Comparison of ENCODE assay signal across 20 cellular contexts in genomic region chr2:70796247-70796646, GRCh38. TPM values are rescaled to one million over a fixed set of nuclear protein-coding genes. Genes with fewer than 3 reads are reported as not detected.
DNase-seq lines count a peak whose midpoint lies in the region; ATAC-seq, FAIRE-seq and TF ChIP-seq lines count a peak whose summit lies in the region.
"Had no signal": no experiment of that assay in that cellular context is flagged by ENCODE, and none has a peak within 500 bp of the region (broad histone marks: within the 10 kb centered on the region; RNA-seq: fewer than 3 reads in every experiment).

No MANE protein-coding gene starts in this region.

- H3K56ac ChIP-seq in H1 (replicated peaks; ENCODE audit: insufficient read length, low read depth, low read length), result no peak overlapping the region
- H3K56ac ChIP-seq in mesendoderm (ENCODE audit: low read length), result peak overlapping the region; percentile 30

- TF ChIP-seq POLR2A in HepG2 (IDR thresholded peaks at IDR 0.05; ENCODE audit: insufficient read depth in 1 of 2, low read depth in 2 of 2, low read length in 2 of 2) (no peak), right lobe of liver (IDR thresholded peaks at IDR 0.05) (no peak), H1 (IDR thresholded peaks at IDR 0.05; ENCODE audit: control extremely low read depth in 1 of 2, low read depth in 2 of 2, low read length in 2 of 2) (no peak)

- H2BK5ac ChIP-seq in H1 (ENCODE audit: low read depth, low read length), result no peak overlapping the region
- H2BK5ac ChIP-seq in mesendoderm (ENCODE audit: low read length), result no peak overlapping the region

- no peak overlapping the region for H4K91ac ChIP-seq in H1 (replicated peaks; ENCODE audit: insufficient read length, low read length)

- H4K5ac ChIP-seq in H1 (ENCODE audit: insufficient read length, low read depth, low read length), result no peak overlapping the region
- no peak overlapping the region for H4K5ac ChIP-seq in mesendoderm (ENCODE audit: low read length)

- intact Hi-C loops in HepG2 (cut with micrococcal nuclease; ENCODE audit: unreplicated experiment), result no loop called here
- intact Hi-C loops in right lobe of liver (cut with DNase I), result no loop called here
- intact Hi-C loops in left colon (cut with DNase I, micrococcal nuclease), result no loop called here

- H2AFZ ChIP-seq in HepG2 (ENCODE audit: low read length) (no peak overlapping the region), H1 (ENCODE audit: low read length) (no peak overlapping the region), osteoblast (ENCODE audit: low read length) (no peak overlapping the region)

- H2BK12ac ChIP-seq in H1 (ENCODE audit: low read depth, low read length), result peak overlapping the region; percentile 39; the same call in 1 of the 2 replicates

- no peak for TF ChIP-seq EP300 in HepG2 (IDR thresholded peaks at IDR 0.05; ENCODE audit: low read depth in 2 of 2, low read length in 2 of 2)
- no peak for TF ChIP-seq EP300 in HepG2 (CRISPR knock-in tag; IDR thresholded peaks at IDR 0.05; ENCODE audit: borderline replicate concordance)
- TF ChIP-seq EP300 in H1 (IDR thresholded peaks at IDR 0.05; ENCODE audit: borderline replicate concordance in 1 of 2, low read depth in 2 of 2, low read length in 2 of 2), result no peak

- no peak overlapping the region for H3K9ac ChIP-seq in HepG2 (ENCODE audit: insufficient read depth, low read depth, low read length)
- no peak overlapping the region for H3K9ac ChIP-seq in H1 (replicated peaks in 1 of 4; ENCODE audit: extremely low read depth in 1 of 4, low read depth in 3 of 4, low read length in 3 of 4)
- no peak overlapping the region for H3K9ac ChIP-seq in mesendoderm (ENCODE audit: low read length)
- H3K9ac ChIP-seq: BLaER1 had no signal

- no peak overlapping the region for H3K14ac ChIP-seq in H1 (ENCODE audit: insufficient read length)

- H3K79me2 ChIP-seq in HepG2 (ENCODE audit: insufficient read depth, low read length), result no peaks in the 10 kb centered on the region
- no peaks in the 10 kb centered on the region for H3K79me2 ChIP-seq in H1 (ENCODE audit: control insufficient read depth in 1 of 2, insufficient read depth in 2 of 2, low read length in 2 of 2)
- no peaks in the 10 kb centered on the region for H3K79me2 ChIP-seq in mesendoderm (ENCODE audit: control insufficient read depth, insufficient read depth, low read length)
- no peaks in the 10 kb centered on the region for H3K79me2 ChIP-seq in osteoblast (ENCODE audit: insufficient read depth, low read length)

- no peak for FAIRE-seq in HepG2 (lab: Jason Lieb, UNC)
- no peak for FAIRE-seq in H1 (lab: Jason Lieb, UNC)
- FAIRE-seq: HTR-8/SVneo had no signal

- no TSS peak for BruUV-seq in HepG2 (replicated peaks; lab: Mats Ljungman, UMichigan)

- H3K9me3 ChIP-seq in HepG2 (ENCODE audit: low read length) (peaks cover 13% of the 10 kb centered on the region), right lobe of liver (no peaks in the 10 kb centered on the region), H1 (ENCODE audit: insufficient read depth in 2 of 2, low read depth in 1 of 2, low read length in 1 of 2) (peaks cover 4 to 6% of the 10 kb centered on the region in 2 experiments; a peak in 2 of 4 replicates), osteoblast (ENCODE audit: low read depth, low read length) (no peaks in the 10 kb centered on the region)

- in situ Hi-C loops in HepG2 (cut with HindIII; ENCODE audit: extremely low pct_ligation_motif_present, low pct_unique_long_range_greater_than_20kb), result no loop called here

- H3K27ac ChIP-seq in HepG2 (ENCODE audit: extremely low read length, insufficient read depth, low read length) (no peak overlapping the region), right lobe of liver (no peak overlapping the region), H1 (ENCODE audit: low read depth, low read length) (no peak overlapping the region), mesendoderm (ENCODE audit: low read depth, low read length) (no peak overlapping the region), osteoblast (ENCODE audit: low read depth, low read length) (no peak overlapping the region)
- H3K27ac ChIP-seq: BLaER1 had no signal

- H3K23me2 ChIP-seq in H1 (ENCODE audit: low read depth, low read length), result no peaks in the 10 kb centered on the region

- TF ChIP-seq CTCF in HepG2 (CRISPR knock-in tag; IDR thresholded peaks at IDR 0.05) (no peak), right lobe of liver (IDR thresholded peaks at IDR 0.05) (no peak), H1 (IDR thresholded peaks at IDR 0.05; ENCODE audit: control extremely low read depth in 1 of 3, insufficient read depth in 1 of 3, low read depth in 1 of 3, low read length in 3 of 3) (no peak), osteoblast (IDR thresholded peaks at IDR 0.05; ENCODE audit: extremely low read depth, low read depth, low read length) (no peak)

- no peak overlapping the region for H3K4me2 ChIP-seq in HepG2 (ENCODE audit: low read depth, low read length)
- no peak overlapping the region for H3K4me2 ChIP-seq in H1 (ENCODE audit: insufficient read depth in 1 of 2, low read depth in 2 of 2, low read length in 2 of 2)
- no peak overlapping the region for H3K4me2 ChIP-seq in mesendoderm (ENCODE audit: low read length)
- H3K4me2 ChIP-seq in osteoblast (ENCODE audit: insufficient read depth, low read length), result no peak overlapping the region
- H3K4me2 ChIP-seq: BLaER1 had no signal

- no peaks in the 10 kb centered on the region for H3K36me3 ChIP-seq in HepG2 (replicated peaks in 1 of 2; ENCODE audit: control insufficient read depth in 1 of 2, insufficient read depth in 2 of 2, low read length in 2 of 2)
- no peaks in the 10 kb centered on the region for H3K36me3 ChIP-seq in right lobe of liver
- no peaks in the 10 kb centered on the region for H3K36me3 ChIP-seq in H1 (ENCODE audit: control insufficient read depth in 2 of 4, insufficient read depth in 4 of 4, low read length in 3 of 4)
- H3K36me3 ChIP-seq in mesendoderm (ENCODE audit: control insufficient read depth, insufficient read depth, low read length), result no peaks in the 10 kb centered on the region
- no peaks in the 10 kb centered on the region for H3K36me3 ChIP-seq in osteoblast (ENCODE audit: insufficient read depth, low read length)
- H3K36me3 ChIP-seq: BLaER1, HAP-1 had no signal

- H3K4ac ChIP-seq in H1 (replicated peaks; ENCODE audit: insufficient read length, low read depth, low read length) (no peak overlapping the region), mesendoderm (ENCODE audit: low read depth, low read length) (no peak overlapping the region)

- H3K27me3 ChIP-seq in HepG2 (ENCODE audit: control insufficient read depth in 1 of 2, insufficient read depth in 2 of 2, low read length in 2 of 2) (peaks cover 0 to 1% of the 10 kb centered on the region in 2 experiments; a peak in 1 of 5 replicates), right lobe of liver (no peaks in the 10 kb centered on the region), H1 (replicated peaks in 1 of 4; ENCODE audit: control insufficient read depth in 3 of 4, extremely low read depth in 1 of 4, insufficient read depth in 3 of 4, low read length in 3 of 4) (peaks cover 10 to 23% (median 13%) of the 10 kb centered on the region in 4 experiments), mesendoderm (ENCODE audit: insufficient read depth, low read length, poor library complexity) (peaks cover 10% of the 10 kb centered on the region), osteoblast (ENCODE audit: insufficient read depth, low read length) (peaks cover 33% of the 10 kb centered on the region)
- H3K27me3 ChIP-seq: BLaER1 had no signal

- ATAC-seq in HepG2, result peak; percentile 31; the same call in 1 of the 3 replicates
- no peak for ATAC-seq in right lobe of liver
- no peak for ATAC-seq in left colon
- no peak for ATAC-seq in GM19328 (IDR thresholded peaks at IDR 0.05; ENCODE audit: unreplicated experiment)

- no peak overlapping the region for H3K18ac ChIP-seq in H1 (ENCODE audit: extremely low read depth, low read length)
- H3K18ac ChIP-seq in mesendoderm (ENCODE audit: low read length), result no peak overlapping the region

- H3K79me1 ChIP-seq in H1 (ENCODE audit: low read depth, low read length) (no peaks in the 10 kb centered on the region), mesendoderm (ENCODE audit: low read length) (no peaks in the 10 kb centered on the region)

- H3K23ac ChIP-seq in H1 (ENCODE audit: insufficient read length) (no peak overlapping the region), mesendoderm (ENCODE audit: low read length) (no peak overlapping the region)

- no peak overlapping the region for H2BK20ac ChIP-seq in H1 (ENCODE audit: low read length)

- peaks cover 46% of the 10 kb centered on the region for H3K4me1 ChIP-seq in HepG2 (ENCODE audit: insufficient read depth, low read length)
- no peaks in the 10 kb centered on the region for H3K4me1 ChIP-seq in right lobe of liver
- H3K4me1 ChIP-seq in H1 (replicated peaks in 1 of 4; ENCODE audit: control insufficient read depth in 3 of 4, insufficient read depth in 4 of 4, low read length in 3 of 4), result peaks cover 0 to 3% (median 0%) of the 10 kb centered on the region in 4 experiments; a peak in 1 of 7 replicates
- H3K4me1 ChIP-seq in mesendoderm (ENCODE audit: control insufficient read depth, low read depth, low read length), result peaks cover 16% of the 10 kb centered on the region
- H3K4me1 ChIP-seq in osteoblast (ENCODE audit: insufficient read depth, low read length), result no peaks in the 10 kb centered on the region
- H3K4me1 ChIP-seq: BLaER1, HAP-1 had no signal

- no peak overlapping the region for H3K4me3 ChIP-seq in HepG2 (replicated peaks in 1 of 3; ENCODE audit: insufficient read depth in 1 of 3, low read depth in 2 of 3, low read length in 3 of 3)
- H3K4me3 ChIP-seq in right lobe of liver, result no peak overlapping the region
- no peak overlapping the region for H3K4me3 ChIP-seq in H1 (ENCODE audit: extremely low read depth in 1 of 4, insufficient read depth in 2 of 4, low read depth in 3 of 4, low read length in 4 of 4)
- H3K4me3 ChIP-seq in mesendoderm (ENCODE audit: low read length), result no peak overlapping the region
- no peak overlapping the region for H3K4me3 ChIP-seq in osteoblast (ENCODE audit: insufficient read depth, low read length)
- H3K4me3 ChIP-seq: BLaER1, HAP-1 had no signal

- CTCF ChIA-PET in HepG2 (lab: Yijun Ruan, JAX; ENCODE audit: low intra/inter-chr PET ratio, low total read pairs) (no interaction called here), H1 (lab: Charles Lee; ENCODE audit: partially characterized antibody) (interaction anchor here (0.6 to 13.4 kb wide), 12 partner anchors 24 to 164 kb away, joined by 3 to 91 read pairs (median 5); partner anchors contain the start of gene CLEC4F)

- H2BK15ac ChIP-seq in H1 (ENCODE audit: low read length), result no peak overlapping the region
- no peak overlapping the region for H2BK15ac ChIP-seq in mesendoderm (replicated peaks; ENCODE audit: low read depth)

- POLR2A ChIA-PET in HepG2 (lab: Yijun Ruan, JAX) (interaction anchor here (0.7 kb wide), 1 partner anchor 12 kb away, joined by 3 read pairs; no protein-coding TSS in a partner anchor), H1 (lab: Charles Lee; ENCODE audit: partially characterized antibody) (no interaction called here)

- no peak for DNase-seq in HepG2 (ENCODE audit: low spot score)
- DNase-seq in right lobe of liver, result no peak
- DNase-seq in H1 (ENCODE audit: low read depth in 1 of 2, low spot score in 2 of 2), result no peak
- DNase-seq in mesendoderm, result peak; percentile 54
- DNase-seq in left colon, result no peak
- DNase-seq in osteoblast (ENCODE audit: insufficient read length, low spot score, missing footprints), result no peak
- DNase-seq: 8988T; CD4-positive, alpha-beta memory T cell; DMS153; DMS79 treated with DMSO at 0.1 percent for 48 hours; GF-D8 had no signal

- H4K20me1 ChIP-seq in HepG2 (ENCODE audit: insufficient read depth, low read length), result no peaks in the 10 kb centered on the region
- no peaks in the 10 kb centered on the region for H4K20me1 ChIP-seq in H1 (replicated peaks in 1 of 2; ENCODE audit: control insufficient read depth in 1 of 2, insufficient read depth in 2 of 2, low read length in 2 of 2)
- no peaks in the 10 kb centered on the region for H4K20me1 ChIP-seq in osteoblast (ENCODE audit: insufficient read depth, low read length)
- H4K20me1 ChIP-seq: BLaER1 had no signal

- H2AK5ac ChIP-seq in H1 (ENCODE audit: low read depth, low read length), result no peak overlapping the region
- H2AK5ac ChIP-seq in mesendoderm (ENCODE audit: low read length), result no peak overlapping the region

- no peak overlapping the region for H2BK120ac ChIP-seq in H1 (replicated peaks; ENCODE audit: low read depth, low read length)
- no peak overlapping the region for H2BK120ac ChIP-seq in mesendoderm (ENCODE audit: low read depth, low read length)

- TF ChIP-seq RAD21 in HepG2 (CRISPR knock-in tag; IDR thresholded peaks at IDR 0.05) (no peak), H1 (IDR thresholded peaks at IDR 0.05 in 1 of 2, conservative IDR thresholded peaks at IDR 0.05 in 1 of 2; ENCODE audit: low read depth in 2 of 2, low read length in 2 of 2) (no peak)

- H4K8ac ChIP-seq in H1 (ENCODE audit: extremely low read depth, insufficient read depth, low read length) (no peak overlapping the region), mesendoderm (ENCODE audit: low read depth, low read length) (no peak overlapping the region)

RNA-seq across cellular contexts. Expression of gene FIGLA, which starts 5.8 kb away (rescaled TPM):
- total RNA-seq in HepG2 (2016; rRNA removed; fragmentation: Illumina TruSeq; extraction: Trizol) (not detected in 2 replicates), right lobe of liver (not detected), left colon (not detected), osteoblast (not detected in 2 replicates)
- total RNA-seq in HepG2 (2016; cell fraction: cytosol; rRNA removed; fragmentation: Illumina TruSeq; extraction: Trizol; ENCODE audit: low read depth), result not detected in 2 replicates
- not detected in 2 replicates for total RNA-seq in HepG2 (2016; cell fraction: insoluble cytoplasmic fraction; rRNA removed; fragmentation: Illumina TruSeq; extraction: Trizol)
- not detected in 2 replicates for total RNA-seq in HepG2 (2016; cell fraction: membrane; rRNA removed; fragmentation: Illumina TruSeq; extraction: Trizol)
- total RNA-seq in HepG2 (2016; cell fraction: nucleus; rRNA removed; fragmentation: Illumina TruSeq; extraction: Trizol), result not detected in 2 replicates
- polyA plus RNA-seq in HepG2 (2011; rRNA removed) (not detected in 2 replicates), H1 (2011; rRNA removed) (not detected in 2 replicates)
- polyA plus RNA-seq in HepG2 (2011; cell fraction: cytosol; rRNA removed), result not detected in 2 replicates
- polyA plus RNA-seq in HepG2 (2011; cell fraction: nucleus; rRNA removed), result not detected in 2 replicates
- not detected in 2 replicates for polyA plus RNA-seq in HepG2 (2012)
- polyA plus RNA-seq in HepG2 (2016; cell fraction: cytosol; fragmentation: Illumina TruSeq; extraction: Trizol; ENCODE audit: low read depth), result not detected in 2 replicates
- polyA plus RNA-seq in HepG2 (2016; cell fraction: insoluble cytoplasmic fraction; fragmentation: Illumina TruSeq; extraction: Trizol; ENCODE audit: low read depth), result not detected in 2 replicates
- polyA plus RNA-seq in HepG2 (2016; cell fraction: membrane; fragmentation: Illumina TruSeq; extraction: Trizol; ENCODE audit: low read depth), result not detected in 2 replicates
- polyA plus RNA-seq in HepG2 (2016; cell fraction: nucleus; fragmentation: Illumina TruSeq; extraction: Trizol; ENCODE audit: insufficient read depth, low read depth), result not detected in 2 replicates
- polyA minus RNA-seq in HepG2 (2011; rRNA and poly(A)+ RNA removed; ENCODE audit: low replicate concordance), result not detected in 2 replicates
- not detected in 2 replicates for polyA minus RNA-seq in HepG2 (2011; cell fraction: cytosol; rRNA and poly(A)+ RNA removed)
- not detected in 2 replicates for polyA minus RNA-seq in HepG2 (2011; cell fraction: nucleus; rRNA and poly(A)+ RNA removed)
- total RNA-seq in H1 (2021; fragmentation: NEBNext Ultra II Directional; extraction: Animal tissue kit (Norgen Biotek cat#: 25700)), result not detected in 2 replicates
- polyA plus RNA-seq in H1 (2011; cell fraction: cytosol; rRNA removed), result not detected
- not detected for polyA plus RNA-seq in H1 (2011; cell fraction: nucleus; rRNA removed)
- not detected in 4 replicates for polyA plus RNA-seq in H1 (2012, experiment 1 of 2)
- not detected for polyA plus RNA-seq in H1 (2012, experiment 2 of 2)
- polyA plus RNA-seq in H1 (2013, experiment 1 of 2), result not detected
- not detected for polyA plus RNA-seq in H1 (2013, experiment 2 of 2)
- polyA minus RNA-seq in H1 (2011; rRNA and poly(A)+ RNA removed), result not detected in 2 replicates
- polyA minus RNA-seq in H1 (2011; cell fraction: cytosol; rRNA and poly(A)+ RNA removed), result not detected
- not detected for polyA minus RNA-seq in H1 (2011; cell fraction: nucleus; rRNA and poly(A)+ RNA removed)
- polyA plus RNA-seq in mesendoderm (2013, experiment 1 of 2), result not detected
- not detected for polyA plus RNA-seq in mesendoderm (2013, experiment 2 of 2)
- total RNA-seq: A673; CD4-positive, alpha-beta memory T cell; H4 had no signal
- polyA plus RNA-seq: AG04450; CD14-positive monocyte; CD4-positive, alpha-beta memory T cell; IgD-negative memory B cell had no signal

RNA-seq across cellular contexts. Expression of gene CLEC4F, which starts 24.2 kb away (rescaled TPM):
- total RNA-seq in HepG2 (2016; rRNA removed; fragmentation: Illumina TruSeq; extraction: Trizol) (0.13 TPM in 2 replicates), right lobe of liver (not detected), left colon (under 1 TPM in 1 of 2 donors, not detected in 1; 0.11 TPM), osteoblast (not detected in 2 replicates)
- not detected in 2 replicates for total RNA-seq in HepG2 (2016; cell fraction: cytosol; rRNA removed; fragmentation: Illumina TruSeq; extraction: Trizol; ENCODE audit: low read depth)
- total RNA-seq in HepG2 (2016; cell fraction: insoluble cytoplasmic fraction; rRNA removed; fragmentation: Illumina TruSeq; extraction: Trizol), result 0.07 and 0.09 TPM in 2 replicates
- total RNA-seq in HepG2 (2016; cell fraction: membrane; rRNA removed; fragmentation: Illumina TruSeq; extraction: Trizol), result not detected in 2 replicates
- 0.13 and 0.50 TPM in 2 replicates for total RNA-seq in HepG2 (2016; cell fraction: nucleus; rRNA removed; fragmentation: Illumina TruSeq; extraction: Trizol)
- polyA plus RNA-seq in HepG2 (2011; rRNA removed) (0.12 and 0.14 TPM in 2 replicates), H1 (2011; rRNA removed) (not detected in 2 replicates)
- polyA plus RNA-seq in HepG2 (2011; cell fraction: cytosol; rRNA removed), result 0.10 and 0.11 TPM in 2 replicates
- 0.71 and 0.73 TPM in 2 replicates for polyA plus RNA-seq in HepG2 (2011; cell fraction: nucleus; rRNA removed)
- 0.27 and 0.30 TPM in 2 replicates for polyA plus RNA-seq in HepG2 (2012)
- polyA plus RNA-seq in HepG2 (2016; cell fraction: cytosol; fragmentation: Illumina TruSeq; extraction: Trizol; ENCODE audit: low read depth), result not detected in 2 replicates
- not detected in 2 replicates for polyA plus RNA-seq in HepG2 (2016; cell fraction: insoluble cytoplasmic fraction; fragmentation: Illumina TruSeq; extraction: Trizol; ENCODE audit: low read depth)
- not detected in 2 replicates for polyA plus RNA-seq in HepG2 (2016; cell fraction: membrane; fragmentation: Illumina TruSeq; extraction: Trizol; ENCODE audit: low read depth)
- polyA plus RNA-seq in HepG2 (2016; cell fraction: nucleus; fragmentation: Illumina TruSeq; extraction: Trizol; ENCODE audit: insufficient read depth, low read depth), result 0.17 and 0.49 TPM in 2 replicates
- polyA minus RNA-seq in HepG2 (2011; rRNA and poly(A)+ RNA removed; ENCODE audit: low replicate concordance), result not detected in 2 replicates
- polyA minus RNA-seq in HepG2 (2011; cell fraction: cytosol; rRNA and poly(A)+ RNA removed), result 0.26 TPM in 1 of 2 replicates, not detected in the other
- 0.26 and 0.75 TPM in 2 replicates for polyA minus RNA-seq in HepG2 (2011; cell fraction: nucleus; rRNA and poly(A)+ RNA removed)
- total RNA-seq in H1 (2021; fragmentation: NEBNext Ultra II Directional; extraction: Animal tissue kit (Norgen Biotek cat#: 25700)), result not detected in 2 replicates
- polyA plus RNA-seq in H1 (2011; cell fraction: cytosol; rRNA removed), result 0.04 TPM
- not detected for polyA plus RNA-seq in H1 (2011; cell fraction: nucleus; rRNA removed)
- not detected in 4 replicates for polyA plus RNA-seq in H1 (2012, experiment 1 of 2)
- polyA plus RNA-seq in H1 (2012, experiment 2 of 2), result not detected
- polyA plus RNA-seq in H1 (2013, experiment 1 of 2), result not detected
- not detected for polyA plus RNA-seq in H1 (2013, experiment 2 of 2)
- polyA minus RNA-seq in H1 (2011; rRNA and poly(A)+ RNA removed), result not detected in 2 replicates
- not detected for polyA minus RNA-seq in H1 (2011; cell fraction: cytosol; rRNA and poly(A)+ RNA removed)
- not detected for polyA minus RNA-seq in H1 (2011; cell fraction: nucleus; rRNA and poly(A)+ RNA removed)
- polyA plus RNA-seq in mesendoderm (2013, experiment 1 of 2), result not detected
- not detected for polyA plus RNA-seq in mesendoderm (2013, experiment 2 of 2)
- total RNA-seq: CD4-positive, alpha-beta memory T cell; H4 had no signal
- polyA plus RNA-seq: AG04450; CD4-positive, alpha-beta memory T cell; IgD-negative memory B cell had no signal

RNA-seq across cellular contexts. Expression of gene ADD2, which starts 28.2 kb away (rescaled TPM):
- total RNA-seq in HepG2 (2016; rRNA removed; fragmentation: Illumina TruSeq; extraction: Trizol), result 0.13 TPM in 1 of 2 replicates, not detected in the other
- total RNA-seq in HepG2 (2016; cell fraction: cytosol; rRNA removed; fragmentation: Illumina TruSeq; extraction: Trizol; ENCODE audit: low read depth), result not detected in 2 replicates
- 0.12 and 0.15 TPM in 2 replicates for total RNA-seq in HepG2 (2016; cell fraction: insoluble cytoplasmic fraction; rRNA removed; fragmentation: Illumina TruSeq; extraction: Trizol)
- 0.09 and 0.21 TPM in 2 replicates for total RNA-seq in HepG2 (2016; cell fraction: membrane; rRNA removed; fragmentation: Illumina TruSeq; extraction: Trizol)
- 0.34 TPM in 1 of 2 replicates, not detected in the other for total RNA-seq in HepG2 (2016; cell fraction: nucleus; rRNA removed; fragmentation: Illumina TruSeq; extraction: Trizol)
- polyA plus RNA-seq in HepG2 (2011; rRNA removed), result 0.05 and 0.07 TPM in 2 replicates
- polyA plus RNA-seq in HepG2 (2011; cell fraction: cytosol; rRNA removed), result 0.05 and 0.13 TPM in 2 replicates
- polyA plus RNA-seq in HepG2 (2011; cell fraction: nucleus; rRNA removed), result 0.05 and 0.19 TPM in 2 replicates
- 0.05 and 0.07 TPM in 2 replicates for polyA plus RNA-seq in HepG2 (2012)
- 0.03 TPM in 1 of 2 replicates, not detected in the other for polyA plus RNA-seq in HepG2 (2016; cell fraction: cytosol; fragmentation: Illumina TruSeq; extraction: Trizol; ENCODE audit: low read depth)
- polyA plus RNA-seq in HepG2 (2016; cell fraction: insoluble cytoplasmic fraction; fragmentation: Illumina TruSeq; extraction: Trizol; ENCODE audit: low read depth), result 0.19 and 0.32 TPM in 2 replicates
- 0.19 and 0.45 TPM in 2 replicates for polyA plus RNA-seq in HepG2 (2016; cell fraction: membrane; fragmentation: Illumina TruSeq; extraction: Trizol; ENCODE audit: low read depth)
- polyA plus RNA-seq in HepG2 (2016; cell fraction: nucleus; fragmentation: Illumina TruSeq; extraction: Trizol; ENCODE audit: insufficient read depth, low read depth), result 0.23 TPM in 1 of 2 replicates, not detected in the other
- polyA minus RNA-seq in HepG2 (2011; rRNA and poly(A)+ RNA removed; ENCODE audit: low replicate concordance), result 1.0 TPM in 1 of 2 replicates, not detected in the other
- not detected in 2 replicates for polyA minus RNA-seq in HepG2 (2011; cell fraction: cytosol; rRNA and poly(A)+ RNA removed)
- polyA minus RNA-seq in HepG2 (2011; cell fraction: nucleus; rRNA and poly(A)+ RNA removed), result not detected in 2 replicates
- total RNA-seq in right lobe of liver, result under 1 TPM in 5 of 6 experiments, not detected in 1; under 0.01 to 1.00 (median 0.14) TPM
- total RNA-seq in H1 (2021; fragmentation: NEBNext Ultra II Directional; extraction: Animal tissue kit (Norgen Biotek cat#: 25700)), result 166 and 170 TPM in 2 replicates
- 58.5 and 96.4 TPM in 2 replicates for polyA plus RNA-seq in H1 (2011; rRNA removed)
- polyA plus RNA-seq in H1 (2011; cell fraction: cytosol; rRNA removed), result 66.2 TPM
- polyA plus RNA-seq in H1 (2011; cell fraction: nucleus; rRNA removed), result 190 TPM
- 55.1 to 70.6 TPM (median 63.9 TPM) in 4 replicates for polyA plus RNA-seq in H1 (2012, experiment 1 of 2)
- polyA plus RNA-seq in H1 (2012, experiment 2 of 2), result 30.9 TPM
- 111 TPM for polyA plus RNA-seq in H1 (2013, experiment 1 of 2)
- polyA plus RNA-seq in H1 (2013, experiment 2 of 2), result 117 TPM
- 167 and 226 TPM in 2 replicates for polyA minus RNA-seq in H1 (2011; rRNA and poly(A)+ RNA removed)
- 108 TPM for polyA minus RNA-seq in H1 (2011; cell fraction: cytosol; rRNA and poly(A)+ RNA removed)
- polyA minus RNA-seq in H1 (2011; cell fraction: nucleus; rRNA and poly(A)+ RNA removed), result 75.9 TPM
- polyA plus RNA-seq in mesendoderm (2013, experiment 1 of 2), result 160 TPM
- polyA plus RNA-seq in mesendoderm (2013, experiment 2 of 2), result 173 TPM
- total RNA-seq in left colon, result under 1 TPM; 0.21 to 0.61 TPM
- not detected in 2 replicates for total RNA-seq in osteoblast

RNA-seq across cellular contexts. Expression of gene CD207, which starts 39.4 kb away (rescaled TPM):
- total RNA-seq in HepG2 (2016; rRNA removed; fragmentation: Illumina TruSeq; extraction: Trizol) (0.09 and 0.27 TPM in 2 replicates), right lobe of liver (under 1 TPM in 1 of 6 experiments, not detected in 5; 0.16 TPM), left colon (under 1 TPM in 1 of 2 donors, not detected in 1; 0.22 TPM), osteoblast (not detected in 2 replicates)
- not detected in 2 replicates for total RNA-seq in HepG2 (2016; cell fraction: cytosol; rRNA removed; fragmentation: Illumina TruSeq; extraction: Trizol; ENCODE audit: low read depth)
- total RNA-seq in HepG2 (2016; cell fraction: insoluble cytoplasmic fraction; rRNA removed; fragmentation: Illumina TruSeq; extraction: Trizol), result 0.17 TPM in 1 of 2 replicates, not detected in the other
- total RNA-seq in HepG2 (2016; cell fraction: membrane; rRNA removed; fragmentation: Illumina TruSeq; extraction: Trizol), result not detected in 2 replicates
- total RNA-seq in HepG2 (2016; cell fraction: nucleus; rRNA removed; fragmentation: Illumina TruSeq; extraction: Trizol), result 0.19 TPM in 2 replicates
- polyA plus RNA-seq in HepG2 (2011; rRNA removed) (0.13 and 0.15 TPM in 2 replicates), H1 (2011; rRNA removed) (not detected in 2 replicates)
- 0.07 and 0.12 TPM in 2 replicates for polyA plus RNA-seq in HepG2 (2011; cell fraction: cytosol; rRNA removed)
- polyA plus RNA-seq in HepG2 (2011; cell fraction: nucleus; rRNA removed), result 0.21 TPM in 2 replicates
- 0.16 and 0.19 TPM in 2 replicates for polyA plus RNA-seq in HepG2 (2012)
- not detected in 2 replicates for polyA plus RNA-seq in HepG2 (2016; cell fraction: cytosol; fragmentation: Illumina TruSeq; extraction: Trizol; ENCODE audit: low read depth)
- polyA plus RNA-seq in HepG2 (2016; cell fraction: insoluble cytoplasmic fraction; fragmentation: Illumina TruSeq; extraction: Trizol; ENCODE audit: low read depth), result 0.12 and 0.16 TPM in 2 replicates
- polyA plus RNA-seq in HepG2 (2016; cell fraction: membrane; fragmentation: Illumina TruSeq; extraction: Trizol; ENCODE audit: low read depth), result 0.16 TPM in 1 of 2 replicates, not detected in the other
- 0.33 and 0.40 TPM in 2 replicates for polyA plus RNA-seq in HepG2 (2016; cell fraction: nucleus; fragmentation: Illumina TruSeq; extraction: Trizol; ENCODE audit: insufficient read depth, low read depth)
- polyA minus RNA-seq in HepG2 (2011; rRNA and poly(A)+ RNA removed; ENCODE audit: low replicate concordance), result 0.10 TPM in 1 of 2 replicates, not detected in the other
- not detected in 2 replicates for polyA minus RNA-seq in HepG2 (2011; cell fraction: cytosol; rRNA and poly(A)+ RNA removed)
- 0.25 and 0.39 TPM in 2 replicates for polyA minus RNA-seq in HepG2 (2011; cell fraction: nucleus; rRNA and poly(A)+ RNA removed)
- not detected in 2 replicates for total RNA-seq in H1 (2021; fragmentation: NEBNext Ultra II Directional; extraction: Animal tissue kit (Norgen Biotek cat#: 25700))
- not detected for polyA plus RNA-seq in H1 (2011; cell fraction: cytosol; rRNA removed)
- not detected for polyA plus RNA-seq in H1 (2011; cell fraction: nucleus; rRNA removed)
- polyA plus RNA-seq in H1 (2012, experiment 1 of 2), result not detected in 4 replicates
- not detected for polyA plus RNA-seq in H1 (2012, experiment 2 of 2)
- not detected for polyA plus RNA-seq in H1 (2013, experiment 1 of 2)
- not detected for polyA plus RNA-seq in H1 (2013, experiment 2 of 2)
- not detected in 2 replicates for polyA minus RNA-seq in H1 (2011; rRNA and poly(A)+ RNA removed)
- not detected for polyA minus RNA-seq in H1 (2011; cell fraction: cytosol; rRNA and poly(A)+ RNA removed)
- polyA minus RNA-seq in H1 (2011; cell fraction: nucleus; rRNA and poly(A)+ RNA removed), result not detected
- not detected for polyA plus RNA-seq in mesendoderm (2013, experiment 1 of 2)
- not detected for polyA plus RNA-seq in mesendoderm (2013, experiment 2 of 2)
- total RNA-seq: CD4-positive, alpha-beta memory T cell; H4 had no signal
- polyA plus RNA-seq: AG04450; CD14-positive monocyte; CD4-positive, alpha-beta memory T cell; IgD-negative memory B cell had no signal

Comparison
In these comparisons a context has a peak if more than half of its experiments do, and no peak if none do; other contexts are left out.
1. RNA of gene ADD2, which starts 28.2 kb away (total RNA-seq): 166 to 170 TPM in H1; 0.21 to 0.61 TPM in left colon, under 0.01 to 1.00 TPM in right lobe of liver, 0.09 to 0.34 TPM in HepG2 and not detected in osteoblast; every median in the first group is over 10 times any median in the second.